8 cellular contexts compared by ENCODE assay signal in genomic region chr1:225653463-225654276, GRCh38. TPM values are rescaled to one million over a fixed set of nuclear protein-coding genes. Genes with fewer than 3 reads are reported as not detected.
DNase-seq lines count a peak whose midpoint lies in the region; ATAC-seq, FAIRE-seq and TF ChIP-seq lines count a peak whose summit lies in the region.

No MANE protein-coding gene starts in this region.

- intact Hi-C loops in IMR-90 (cut with micrococcal nuclease) (loop anchor here (1.0 to 10.0 kb wide), 5 partner anchors 101 to 321 kb away; no protein-coding TSS in a partner anchor), colonic mucosa (cut with DNase I) (loop anchor here (5.0 to 10.0 kb wide), 2 partner anchors 119 to 169 kb away; no protein-coding TSS in a partner anchor), spleen (cut with DNase I; ENCODE audit: low total_unique reads) (loop anchor here (10.0 kb wide), 1 partner anchor 111 kb away; no protein-coding TSS in a partner anchor)

- H3K9me3 Mint-ChIP-seq in T-cell: no peaks in the 10 kb centered on the region

- peak overlapping the region; percentile 37; the same call in 1 of the 2 replicates for H2BK20ac ChIP-seq in IMR-90 (ENCODE audit: low read depth, low read length)

- peaks cover 26% of the 10 kb centered on the region; the same call in 1 of the 2 replicates for H4K20me1 ChIP-seq in IMR-90 (ENCODE audit: insufficient read depth, low read length)

- H3K4me3 ChIP-seq in A549 (peak overlapping the region; percentile 93), IMR-90 (ENCODE audit: insufficient read depth, low read depth, low read length) (peak overlapping the region; percentile 55), colonic mucosa (peak overlapping the region; percentile 85), spleen (peak overlapping the region; percentile 53 to 90 (median 76))

- TF ChIP-seq POLR2A in A549 (IDR thresholded peaks at IDR 0.05; ENCODE audit: low read length) (peak; percentile 38), IMR-90 (IDR thresholded peaks at IDR 0.05; ENCODE audit: low read depth, low read length) (peak; percentile 78; the same call in 1 of the 2 replicates), spleen (IDR thresholded peaks at IDR 0.05) (no peak)

- H3K4me2 ChIP-seq in A549 (peak overlapping the region; percentile 79), IMR-90 (ENCODE audit: low read depth, low read length) (peak overlapping the region; percentile 43)

- peak overlapping the region; percentile 75 for H2BK120ac ChIP-seq in IMR-90 (ENCODE audit: low read depth, low read length)

- peak overlapping the region; percentile 69 for H3K56ac ChIP-seq in IMR-90 (ENCODE audit: extremely low read depth, insufficient read depth, low read length)

- peak overlapping the region; percentile 9 for H4K5ac ChIP-seq in IMR-90 (ENCODE audit: low read depth, low read length)

- TF ChIP-seq CTCF in A549 (IDR thresholded peaks at IDR 0.05): no peak
- TF ChIP-seq CTCF in GM13976 (IDR thresholded peaks at IDR 0.05; ENCODE audit: borderline replicate concordance, control extremely low read depth, extremely low read depth, insufficient read depth, missing control alignments): no peak
- TF ChIP-seq CTCF in IMR-90 (conservative IDR thresholded peaks at IDR 0.05; ENCODE audit: low read depth, low read length): no peak
- TF ChIP-seq CTCF in colonic mucosa (IDR thresholded peaks at IDR 0.05): no peak
- no peak for TF ChIP-seq CTCF in spleen (IDR thresholded peaks at IDR 0.05 in 8 of 11, conservative IDR thresholded peaks at IDR 0.05 in 3 of 11)

- H2BK5ac ChIP-seq in IMR-90 (ENCODE audit: low read depth, low read length, poor library complexity, severe bottlenecking): peak overlapping the region; percentile 94

- H3K9me1 ChIP-seq in IMR-90 (ENCODE audit: insufficient read depth, low read length): 0 out of 2 replicates have a peak, but pooled peaks cover 6% of the 10 kb centered on the region

- peak overlapping the region; percentile 81 for H2BK15ac ChIP-seq in IMR-90 (ENCODE audit: low read depth, low read length)

- H3K27ac Mint-ChIP-seq in T-cell: no peak overlapping the region

- H3K9ac ChIP-seq in IMR-90 (ENCODE audit: low read depth, low read length) (peak overlapping the region; percentile 70), colonic mucosa (ENCODE audit: low read depth in 2 of 2, low read length in 2 of 2) (peak overlapping the region; percentile 79 to 91)

- H3K9me3 ChIP-seq in A549 (no peaks in the 10 kb centered on the region), IMR-90 (ENCODE audit: control insufficient read depth, insufficient read depth, low read length) (no peaks in the 10 kb centered on the region), colonic mucosa (no peaks in the 10 kb centered on the region), spleen (no peaks in the 10 kb centered on the region)

- H3K4me1 ChIP-seq in A549 (peaks cover 53% of the 10 kb centered on the region), IMR-90 (ENCODE audit: control insufficient read depth, insufficient read depth, low read length) (peaks cover 18% of the 10 kb centered on the region), colonic mucosa (no peaks in the 10 kb centered on the region), spleen (peaks cover 0 to 55% (median 26%) of the 10 kb centered on the region in 6 donors)

- ATAC-seq in A549 (peak; percentile 58 to 70), IMR-90 (ENCODE audit: low read depth) (peak; percentile 8), T-cell (replicated peaks in 1 of 4) (peak; percentile 32 to 58 (median 48)), GM18858 (IDR thresholded peaks at IDR 0.05; ENCODE audit: unreplicated experiment) (no peak)

- peak overlapping the region; percentile 95 to 100 for H3K27ac ChIP-seq in A549
- H3K27ac ChIP-seq in IMR-90 (ENCODE audit: insufficient read depth, low read length): peak overlapping the region; percentile 95
- peak overlapping the region; percentile 86 for H3K27ac ChIP-seq in colonic mucosa
- H3K27ac ChIP-seq in spleen: peak overlapping the region; percentile 73 to 92 (median 88)

- H3K27me3 ChIP-seq in IMR-90 (ENCODE audit: control insufficient read depth, insufficient read depth, low read length) (no peaks in the 10 kb centered on the region), colonic mucosa (no peaks in the 10 kb centered on the region), spleen (replicated peaks in 1 of 7) (peaks cover 0 to 41% (median 0%) of the 10 kb centered on the region in 7 donors)

- peak; percentile 51 to 75 for DNase-seq in A549 (ENCODE audit: low read depth in 1 of 2, low spot score in 1 of 2)
- peak; percentile 58 for DNase-seq in GM13976 (ENCODE audit: low spot score)
- DNase-seq in IMR-90: peak; percentile 73
- DNase-seq in T-cell: peak in 12 of 34 experiments; percentile 2 to 27 (median 12)
- DNase-seq in colonic mucosa: peak; percentile 72
- DNase-seq in kidney tubule cell (ENCODE audit: low spot score): peak; percentile 77
- peak; percentile 83 for DNase-seq in spleen

- peak overlapping the region; percentile 72 to 92 (median 74) for H3K4me3 Mint-ChIP-seq in T-cell

- WGBS in A549 (ENCODE audit: missing lambda C conversion rate): under 1% methylated on average over 42 of the region's 70 CpGs
- 0% methylated on average over 39 of the region's 70 CpGs; no CpG with 5 or more reads in 1 of the 2 experiments for WGBS in IMR-90 (ENCODE audit: extremely low coverage in 2 of 2, insufficient read length in 1 of 2), 2 experiments
- WGBS in spleen, 5 donors: 1 to 2% (median 2%) methylated on average over 47 to 70 of the region's 70 CpGs

- H4K8ac ChIP-seq in IMR-90 (ENCODE audit: low read depth in 2 of 2, low read length in 2 of 2): peak overlapping the region; percentile 71 to 83

- no peak for TF ChIP-seq EP300 in A549 (IDR thresholded peaks at IDR 0.05)

- H2AK9ac ChIP-seq in IMR-90 (replicated peaks; ENCODE audit: low read depth, low read length, poor library complexity): peak overlapping the region; percentile 93

- H2AFZ ChIP-seq in IMR-90 (replicated peaks; ENCODE audit: low read length, poor library complexity): peak overlapping the region; percentile 86

- peak overlapping the region; percentile 84 for H3K23ac ChIP-seq in IMR-90 (ENCODE audit: low read depth, low read length)

- peak overlapping the region; percentile 90 for H3K4ac ChIP-seq in IMR-90 (ENCODE audit: low read depth, low read length)

- H4K91ac ChIP-seq in IMR-90 (ENCODE audit: insufficient read depth, low read depth, low read length): peak overlapping the region; percentile 90

- CTCF ChIA-PET in A549 (lab: Yijun Ruan, JAX) (interaction anchor here (1.1 to 4.7 kb wide), 7 partner anchors 53 to 157 kb away, joined by 3 to 43 read pairs (median 10); partner anchors contain the start of gene SRP9), IMR-90 (lab: Yijun Ruan, JAX) (interaction anchor here (1.2 kb wide), 1 partner anchor 124 kb away, joined by 4 read pairs; the partner anchor contains the start of gene SRP9), T-cell (lab: Charles Lee) (no interaction called here)

- peak overlapping the region; percentile 89 for H3K14ac ChIP-seq in IMR-90 (replicated peaks; ENCODE audit: low read depth, low read length)

- peaks cover 16 to 33% of the 10 kb centered on the region in 2 donors for H3K27me3 Mint-ChIP-seq in T-cell

- no peak for TF ChIP-seq RAD21 in A549 (conservative IDR thresholded peaks at IDR 0.05 in 1 of 2, IDR thresholded peaks at IDR 0.05 in 1 of 2)
- TF ChIP-seq RAD21 in IMR-90 (IDR thresholded peaks at IDR 0.05; ENCODE audit: low read length): no peak

- H3K36me3 ChIP-seq in IMR-90 (ENCODE audit: control insufficient read depth, insufficient read depth, low read length) (no peaks in the 10 kb centered on the region), colonic mucosa (no peaks in the 10 kb centered on the region), spleen (no peaks in the 10 kb centered on the region)

- peaks cover 3 to 23% of the 10 kb centered on the region in 2 experiments; a peak in 3 of 4 replicates for H3K79me1 ChIP-seq in IMR-90 (ENCODE audit: low read depth in 1 of 2, low read length in 2 of 2)

- peak overlapping the region; percentile 81 for H2AK5ac ChIP-seq in IMR-90 (ENCODE audit: low read depth, low read length)

- H3K4me1 Mint-ChIP-seq in T-cell: peaks cover 14 to 16% (median 16%) of the 10 kb centered on the region in 3 donors

- no peak for FAIRE-seq in A549 (lab: Jason Lieb, UNC)

- POLR2A ChIA-PET in A549 (lab: Yijun Ruan, JAX): interaction anchor here (0.6 to 2.7 kb wide), 24 partner anchors 10 to 409 kb away, joined by 3 to 26 read pairs (median 6); partner anchors contain the start of genes H3-3A, PYCR2, SDE2 and SRP9
- POLR2A ChIA-PET in IMR-90 (lab: Charles Lee; ENCODE audit: unreplicated experiment): interaction anchor here (0.6 to 0.7 kb wide), 2 partner anchors 124 to 199 kb away, joined by 3 read pairs; no protein-coding TSS in a partner anchor
- POLR2A ChIA-PET in T-cell (lab: Charles Lee): no interaction called here

- dilution Hi-C loops in IMR-90 (cut with HindIII; ENCODE audit: low sequenced_read_pairs, unreplicated experiment): no loop called here

- in situ Hi-C loops in GM13976 (cut with MboI; ENCODE audit: low sequenced_read_pairs, unreplicated experiment): no loop called here
- in situ Hi-C loops in IMR-90 (cut with MboI; ENCODE audit: low sequenced_read_pairs): no loop called here

- no peaks in the 10 kb centered on the region for H3K36me3 Mint-ChIP-seq in T-cell

- peak overlapping the region; percentile 26 for H3K18ac ChIP-seq in IMR-90 (ENCODE audit: low read depth, low read length)

- BruUV-seq in IMR-90 (replicated peaks; lab: Mats Ljungman, UMichigan): no TSS peak

TF ChIP-seq in A549, 52 proteins besides CTCF, POLR2A, EP300 and RAD21 (continues in another document):
- TF ChIP-seq RARB (CRISPR knock-in tag; IDR thresholded peaks at IDR 0.05): no peak
- no peak for TF ChIP-seq ZSCAN20 (CRISPR knock-in tag; IDR thresholded peaks at IDR 0.05)
- no peak for TF ChIP-seq RCOR1 (IDR thresholded peaks at IDR 0.05; ENCODE audit: low read depth, low read length)
- TF ChIP-seq SMC3 (IDR thresholded peaks at IDR 0.05): no peak

TF ChIP-seq in IMR-90, 13 proteins besides CTCF, POLR2A, EP300 and RAD21 (continues in another document):
- no peak for TF ChIP-seq NFE2L2 (IDR thresholded peaks at IDR 0.05; ENCODE audit: low read depth, low read length)
- TF ChIP-seq SMC3 (IDR thresholded peaks at IDR 0.05; ENCODE audit: low read depth, low read length): no peak
- no peak for TF ChIP-seq MAFK (IDR thresholded peaks at IDR 0.05; ENCODE audit: low read depth, low read length)

RNA-seq across cellular contexts. Expression of gene ENAH, which starts 0.7 kb away (rescaled TPM):
- polyA plus RNA-seq in A549 (2011; rRNA removed) (124 and 142 TPM in 2 replicates), A549 (2017; fragmentation: RNase III; extraction: RNeasy Plus Mini Kit Qiagen cat#74134 plus additional on column Dnase treatment) (155 to 172 TPM (median 167 TPM) in 3 replicates), IMR-90 (2012; rRNA removed) (47.4 and 61.3 TPM in 2 replicates), spleen (10 to 100 TPM in 1 of 3 donors, 1 to 10 TPM in 2; 5.1 to 17.8 (median 5.2) TPM)
- 32.6 and 33.0 TPM in 2 replicates for polyA plus RNA-seq in A549 (2012; cell fraction: cytosol; rRNA removed)
- 19.3 and 23.0 TPM in 2 replicates for polyA plus RNA-seq in A549 (2012; cell fraction: nucleus; rRNA removed)
- polyA minus RNA-seq in A549 (2011; rRNA and poly(A)+ RNA removed): 97.3 and 100 TPM in 2 replicates
- total RNA-seq in IMR-90 (2012; rRNA removed) (82.5 and 86.9 TPM in 2 replicates), T-cell (1 to 10 TPM in 2 of 5 donors, under 1 TPM in 1, not detected in 2; 0.56 to 1.1 (median 1.0) TPM), colonic mucosa (10 to 100 TPM; 43.5 to 63.7 TPM), spleen (10 to 100 TPM; 35.4 to 98.1 (median 55.4) TPM)
- polyA plus RNA-seq in IMR-90 (2012; cell fraction: cytosol; rRNA removed): 7.3 and 9.4 TPM in 2 replicates
- 10.8 and 45.1 TPM in 2 replicates for polyA plus RNA-seq in IMR-90 (2012; cell fraction: nucleus; rRNA removed; ENCODE audit: low replicate concordance)

Comparison
In these comparisons a context has a peak if more than half of its experiments do, and no peak if none do; other contexts are left out.
1. POLR2A ChIP-seq: peak in A549 (single experiment) and IMR-90 (single experiment); none in spleen (0 of 3).
2. RNA of gene ENAH, which starts 0.7 kb away (total RNA-seq): 82.5 to 86.9 TPM in IMR-90, 43.5 to 63.7 TPM in colonic mucosa and 35.4 to 98.1 TPM in spleen; 0.56 to 1.1 TPM in T-cell; every median in the first group is over 10 times any median in the second.
3. CTCF ChIA-PET loops: an anchor here in A549 (1.1 to 4.7 kb wide) and IMR-90 (1.2 kb wide); none called in T-cell.
4. POLR2A ChIA-PET loops: an anchor here in A549 (0.6 to 2.7 kb wide) and IMR-90 (0.6 to 0.7 kb wide); none called in T-cell.
5. Peak in every context shown above with its lines, with median percentiles within 50 percentile points of each other: H3K27ac ChIP-seq and H3K4me3 ChIP-seq.